Comparison of ENCODE assay signal across 1 cellular context in the genomic region with DNA sequence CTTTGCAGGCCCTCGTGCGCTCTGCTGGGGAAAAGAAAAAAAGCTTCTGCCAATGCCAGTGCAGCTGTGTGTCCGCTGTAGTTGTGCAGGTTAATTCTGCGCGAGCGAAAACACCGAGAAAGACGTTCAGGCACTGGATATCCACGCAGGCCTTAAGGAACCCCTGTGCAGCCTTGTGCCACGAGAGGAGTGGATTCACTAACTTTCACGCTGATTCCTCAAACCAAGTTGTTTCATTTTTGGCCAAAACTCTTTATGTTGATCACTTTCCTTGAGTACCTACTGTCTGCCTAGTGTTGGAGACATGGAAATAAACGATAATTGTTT.
TF ChIP-seq lines count a peak whose summit lies in the region.

No MANE protein-coding gene starts in this region.

TF ChIP-seq in K562, 482 proteins besides CTCF, POLR2A, EP300 and RAD21 (continued from another document and continues in another):
- TF ChIP-seq FOXP4 (CRISPR knock-in tag; IDR thresholded peaks at IDR 0.05; ENCODE audit: borderline replicate concordance): no peak
- TF ChIP-seq TRIM28 (IDR thresholded peaks at IDR 0.05): 0 out of 2 replicates have a peak, but pooled peaks have one; percentile 24
- no peak for TF ChIP-seq CHD7 (IDR thresholded peaks at IDR 0.05; ENCODE audit: low read depth, low read length)
- TF ChIP-seq HNRNPL (IDR thresholded peaks at IDR 0.05; ENCODE audit: low read depth, low read length): 0 out of 2 replicates have a peak, but pooled peaks have one; percentile 2
- TF ChIP-seq CREBBP (IDR thresholded peaks at IDR 0.05; ENCODE audit: low read depth, low read length): no peak
- peak; percentile 57 for TF ChIP-seq ZNF263 (CRISPR knock-in tag; IDR thresholded peaks at IDR 0.05; ENCODE audit: borderline replicate concordance)
- TF ChIP-seq HDAC1 (IDR thresholded peaks at IDR 0.05): peak in 1 of 2 experiments; percentile 16; a peak in 2 of 4 replicates
- TF ChIP-seq, protein P1, sequence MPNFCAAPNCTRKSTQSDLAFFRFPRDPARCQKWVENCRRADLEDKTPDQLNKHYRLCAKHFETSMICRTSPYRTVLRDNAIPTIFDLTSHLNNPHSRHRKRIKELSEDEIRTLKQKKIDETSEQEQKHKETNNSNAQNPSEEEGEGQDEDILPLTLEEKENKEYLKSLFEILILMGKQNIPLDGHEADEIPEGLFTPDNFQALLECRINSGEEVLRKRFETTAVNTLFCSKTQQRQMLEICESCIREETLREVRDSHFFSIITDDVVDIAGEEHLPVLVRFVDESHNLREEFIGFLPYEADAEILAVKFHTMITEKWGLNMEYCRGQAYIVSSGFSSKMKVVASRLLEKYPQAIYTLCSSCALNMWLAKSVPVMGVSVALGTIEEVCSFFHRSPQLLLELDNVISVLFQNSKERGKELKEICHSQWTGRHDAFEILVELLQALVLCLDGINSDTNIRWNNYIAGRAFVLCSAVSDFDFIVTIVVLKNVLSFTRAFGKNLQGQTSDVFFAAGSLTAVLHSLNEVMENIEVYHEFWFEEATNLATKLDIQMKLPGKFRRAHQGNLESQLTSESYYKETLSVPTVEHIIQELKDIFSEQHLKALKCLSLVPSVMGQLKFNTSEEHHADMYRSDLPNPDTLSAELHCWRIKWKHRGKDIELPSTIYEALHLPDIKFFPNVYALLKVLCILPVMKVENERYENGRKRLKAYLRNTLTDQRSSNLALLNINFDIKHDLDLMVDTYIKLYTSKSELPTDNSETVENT (CRISPR knock-in tag; IDR thresholded peaks at IDR 0.05): no peak
- TF ChIP-seq ZNF699 (CRISPR knock-in tag; IDR thresholded peaks at IDR 0.05; ENCODE audit: insufficient replicate concordance): no peak
- 0 out of 2 replicates have a peak, but pooled peaks have one; percentile 11 for TF ChIP-seq CC2D1A (IDR thresholded peaks at IDR 0.05)
- TF ChIP-seq, protein P2, sequence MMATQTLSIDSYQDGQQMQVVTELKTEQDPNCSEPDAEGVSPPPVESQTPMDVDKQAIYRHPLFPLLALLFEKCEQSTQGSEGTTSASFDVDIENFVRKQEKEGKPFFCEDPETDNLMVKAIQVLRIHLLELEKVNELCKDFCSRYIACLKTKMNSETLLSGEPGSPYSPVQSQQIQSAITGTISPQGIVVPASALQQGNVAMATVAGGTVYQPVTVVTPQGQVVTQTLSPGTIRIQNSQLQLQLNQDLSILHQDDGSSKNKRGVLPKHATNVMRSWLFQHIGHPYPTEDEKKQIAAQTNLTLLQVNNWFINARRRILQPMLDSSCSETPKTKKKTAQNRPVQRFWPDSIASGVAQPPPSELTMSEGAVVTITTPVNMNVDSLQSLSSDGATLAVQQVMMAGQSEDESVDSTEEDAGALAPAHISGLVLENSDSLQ (IDR thresholded peaks at IDR 0.05): no peak
- TF ChIP-seq ZBED1 (IDR thresholded peaks at IDR 0.05): no peak
- TF ChIP-seq KDM5B (IDR thresholded peaks at IDR 0.05; ENCODE audit: insufficient replicate concordance, low read depth, low read length): peak; percentile 9
- no peak for TF ChIP-seq DNMT1 (IDR thresholded peaks at IDR 0.05)
- TF ChIP-seq, protein P3, sequence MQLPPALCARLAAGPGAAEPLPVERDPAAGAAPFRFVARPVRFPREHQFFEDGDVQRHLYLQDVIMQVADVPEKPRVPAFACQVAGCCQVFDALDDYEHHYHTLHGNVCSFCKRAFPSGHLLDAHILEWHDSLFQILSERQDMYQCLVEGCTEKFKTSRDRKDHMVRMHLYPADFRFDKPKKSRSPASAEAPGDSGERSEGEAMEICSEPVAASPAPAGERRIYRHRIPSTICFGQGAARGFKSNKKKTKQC (CRISPR knock-in tag; IDR thresholded peaks at IDR 0.05): peak; percentile 53; the same call in 1 of the 2 replicates
- TF ChIP-seq NFIX (CRISPR knock-in tag; IDR thresholded peaks at IDR 0.05; ENCODE audit: low read depth): no peak
- TF ChIP-seq, protein P4, sequence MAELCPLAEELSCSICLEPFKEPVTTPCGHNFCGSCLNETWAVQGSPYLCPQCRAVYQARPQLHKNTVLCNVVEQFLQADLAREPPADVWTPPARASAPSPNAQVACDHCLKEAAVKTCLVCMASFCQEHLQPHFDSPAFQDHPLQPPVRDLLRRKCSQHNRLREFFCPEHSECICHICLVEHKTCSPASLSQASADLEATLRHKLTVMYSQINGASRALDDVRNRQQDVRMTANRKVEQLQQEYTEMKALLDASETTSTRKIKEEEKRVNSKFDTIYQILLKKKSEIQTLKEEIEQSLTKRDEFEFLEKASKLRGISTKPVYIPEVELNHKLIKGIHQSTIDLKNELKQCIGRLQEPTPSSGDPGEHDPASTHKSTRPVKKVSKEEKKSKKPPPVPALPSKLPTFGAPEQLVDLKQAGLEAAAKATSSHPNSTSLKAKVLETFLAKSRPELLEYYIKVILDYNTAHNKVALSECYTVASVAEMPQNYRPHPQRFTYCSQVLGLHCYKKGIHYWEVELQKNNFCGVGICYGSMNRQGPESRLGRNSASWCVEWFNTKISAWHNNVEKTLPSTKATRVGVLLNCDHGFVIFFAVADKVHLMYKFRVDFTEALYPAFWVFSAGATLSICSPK (IDR thresholded peaks at IDR 0.05; ENCODE audit: borderline replicate concordance): peak; percentile 61; the same call in 1 of the 2 replicates
- 0 out of 2 replicates have a peak, but pooled peaks have one; percentile 28 for TF ChIP-seq ZNF431 (CRISPR knock-in tag; IDR thresholded peaks at IDR 0.05)
- no peak for TF ChIP-seq MYC (IDR thresholded peaks at IDR 0.05; ENCODE audit: low read depth, low read length)
- TF ChIP-seq MYC (CRISPR knock-in tag; IDR thresholded peaks at IDR 0.05; ENCODE audit: borderline replicate concordance, low read depth): 0 out of 2 replicates have a peak, but pooled peaks have one; percentile 37
- peak; percentile 6 to 42; a peak in 1 of 4 replicates for TF ChIP-seq NRF1 (conservative IDR thresholded peaks at IDR 0.05 in 1 of 2, IDR thresholded peaks at IDR 0.05 in 1 of 2)
- TF ChIP-seq RFX5 (IDR thresholded peaks at IDR 0.05; ENCODE audit: low read depth, low read length): no peak
- no peak for TF ChIP-seq RREB1 (CRISPR knock-in tag; IDR thresholded peaks at IDR 0.05)
- TF ChIP-seq SMAD1 (IDR thresholded peaks at IDR 0.05; ENCODE audit: low read depth, low read length, partially characterized antibody): no peak
- TF ChIP-seq SNRNP70 (optimal IDR thresholded peaks at IDR 0.05; ENCODE audit: low read depth, low read length): no peak
- TF ChIP-seq KDM4B (IDR thresholded peaks at IDR 0.05; ENCODE audit: borderline replicate concordance in 2 of 2, low read depth in 1 of 2): no peak
